In the genomic region with DNA sequence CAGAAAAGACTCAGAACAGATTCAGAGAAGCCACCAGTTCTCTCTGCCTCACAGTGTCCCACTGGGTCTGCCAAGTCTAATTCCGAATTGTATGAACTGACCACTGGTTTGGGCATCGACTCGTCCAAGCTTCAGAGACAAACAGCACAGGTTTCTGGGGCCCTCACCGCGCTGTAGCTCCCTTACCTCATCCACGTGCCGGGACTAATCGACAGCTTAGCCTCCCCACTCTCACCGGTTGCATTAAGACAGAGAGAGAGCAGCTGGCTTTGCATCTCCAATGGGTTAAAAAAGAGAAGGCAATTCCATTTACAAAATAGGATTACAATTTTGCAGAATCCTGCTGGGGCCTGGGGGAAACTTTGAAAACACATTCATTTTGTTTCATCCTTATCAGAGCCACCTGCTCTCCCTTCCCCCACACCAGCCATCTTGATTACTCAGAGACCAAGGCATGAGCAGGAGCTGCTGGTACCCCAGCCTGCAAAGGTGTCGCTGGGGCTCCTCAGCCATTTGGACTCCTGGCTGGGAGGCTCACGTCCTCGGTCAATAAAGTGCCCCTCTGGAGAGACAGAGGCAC, we compare ENCODE assay signal across 22 cellular contexts.
"Had no signal": no experiment of that assay in that cellular context is flagged by ENCODE, and none has a peak within 500 bp of the region (broad histone marks: within the 10 kb centered on the region; RNA-seq: fewer than 3 reads in every experiment).

No MANE protein-coding gene starts in this region.

- H3K4me3 Mint-ChIP-seq: activated CD4-positive, alpha-beta memory T cell treated with anti-CD3 and anti-CD28 coated beads, Interleukin-2, amount 10 ng/mL, durations not matched to agents 7 days and 5 days; activated CD4-positive, alpha-beta T cell treated with anti-CD3 and anti-CD28 coated beads, Interleukin-2, amount 10 ng/mL, durations not matched to agents 7 days and 5 days; activated naive CD8-positive, alpha-beta T cell treated with anti-CD3 and anti-CD28 coated beads, Interleukin-2, amount 50 U/mL, for 24 hours; activated T-cell treated with anti-CD3 and anti-CD28 coated beads, Interleukin-2, amount 50 U/mL, for 4 hours; activated T-helper 17 cell treated with anti-CD3 and anti-CD28 coated beads, Interleukin-2, amount 50 U/mL, for 72 hours; naive thymus-derived CD8-positive, alpha-beta T cell; T-helper 1 cell treated with Interleukin-12 subunit alpha and Interleukin-12 subunit beta and Interleukin-4 antibody, amounts not matched to agents 30 μg/mL and 1 μg/mL, for 36 hours; WTC11 had no signal

- DNase-seq: activated CD4-positive, alpha-beta memory T cell treated with anti-CD3 and anti-CD28 coated beads, Interleukin-2, amount 10 ng/mL, durations not matched to agents 7 days and 5 days; activated CD4-positive, alpha-beta T cell treated with anti-CD3 and anti-CD28 coated beads for 1 hour; activated CD4-positive, alpha-beta T cell treated with anti-CD3 and anti-CD28 coated beads, Interleukin-2, amount 10 ng/mL, durations not matched to agents 7 days and 5 days; activated gamma-delta T cell treated with Interleukin-2 at 50 U/mL for 16 hours; activated naive CD4-positive, alpha-beta T cell treated with anti-CD3 and anti-CD28 coated beads, Interleukin-2, amount 50 U/mL, for 16 hours; activated naive CD8-positive, alpha-beta T cell treated with anti-CD3 and anti-CD28 coated beads, Interleukin-2, amount 50 U/mL, for 24 hours; activated T-cell treated with anti-CD3 and anti-CD28 coated beads, Interleukin-2, amount 50 U/mL, for 4 hours; amygdala; caudate nucleus; foreskin fibroblast; heart right ventricle; naive thymus-derived CD8-positive, alpha-beta T cell; right lobe of liver; stimulated activated CD4-positive, alpha-beta T cell treated with anti-CD3 and anti-CD28 coated beads, Interleukin-2, amount 100 ng/mL, for 48 hours; stimulated activated naive CD4-positive, alpha-beta T cell treated with Interleukin-2 at 50 U/mL for 16 hours; T-helper 9 cell; testis; transverse colon; uterus had no signal

- H3K27ac Mint-ChIP-seq: activated CD4-positive, alpha-beta memory T cell treated with anti-CD3 and anti-CD28 coated beads, Interleukin-2, amount 10 ng/mL, durations not matched to agents 7 days and 5 days; activated CD4-positive, alpha-beta T cell treated with anti-CD3 and anti-CD28 coated beads, Interleukin-2, amount 10 ng/mL, durations not matched to agents 7 days and 5 days; activated naive CD8-positive, alpha-beta T cell treated with anti-CD3 and anti-CD28 coated beads, Interleukin-2, amount 50 U/mL, for 24 hours; activated T-helper 17 cell treated with anti-CD3 and anti-CD28 coated beads, Interleukin-2, amount 50 U/mL, for 72 hours; naive thymus-derived CD8-positive, alpha-beta T cell; T-helper 1 cell treated with Interleukin-12 subunit alpha and Interleukin-12 subunit beta and Interleukin-4 antibody, amounts not matched to agents 30 μg/mL and 1 μg/mL, for 36 hours; WTC11 had no signal

- H3K9me3 Mint-ChIP-seq: activated CD4-positive, alpha-beta memory T cell treated with anti-CD3 and anti-CD28 coated beads, Interleukin-2, amount 10 ng/mL, durations not matched to agents 7 days and 5 days; activated naive CD8-positive, alpha-beta T cell treated with anti-CD3 and anti-CD28 coated beads, Interleukin-2, amount 50 U/mL, for 24 hours; activated T-cell treated with anti-CD3 and anti-CD28 coated beads, Interleukin-2, amount 50 U/mL, for 4 hours; activated T-helper 17 cell treated with anti-CD3 and anti-CD28 coated beads, Interleukin-2, amount 50 U/mL, for 72 hours; T-helper 1 cell treated with Interleukin-12 subunit alpha and Interleukin-12 subunit beta and Interleukin-4 antibody, amounts not matched to agents 30 μg/mL and 1 μg/mL, for 36 hours had no signal

- H3K4me1 Mint-ChIP-seq: activated CD4-positive, alpha-beta memory T cell treated with anti-CD3 and anti-CD28 coated beads, Interleukin-2, amount 10 ng/mL, durations not matched to agents 7 days and 5 days; activated naive CD8-positive, alpha-beta T cell treated with anti-CD3 and anti-CD28 coated beads, Interleukin-2, amount 50 U/mL, for 24 hours; activated T-helper 17 cell treated with anti-CD3 and anti-CD28 coated beads, Interleukin-2, amount 50 U/mL, for 72 hours; naive thymus-derived CD8-positive, alpha-beta T cell had no signal

- H3K36me3 Mint-ChIP-seq: naive thymus-derived CD8-positive, alpha-beta T cell; WTC11 had no signal
